28 cellular contexts compared by ENCODE assay signal in the genomic region with DNA sequence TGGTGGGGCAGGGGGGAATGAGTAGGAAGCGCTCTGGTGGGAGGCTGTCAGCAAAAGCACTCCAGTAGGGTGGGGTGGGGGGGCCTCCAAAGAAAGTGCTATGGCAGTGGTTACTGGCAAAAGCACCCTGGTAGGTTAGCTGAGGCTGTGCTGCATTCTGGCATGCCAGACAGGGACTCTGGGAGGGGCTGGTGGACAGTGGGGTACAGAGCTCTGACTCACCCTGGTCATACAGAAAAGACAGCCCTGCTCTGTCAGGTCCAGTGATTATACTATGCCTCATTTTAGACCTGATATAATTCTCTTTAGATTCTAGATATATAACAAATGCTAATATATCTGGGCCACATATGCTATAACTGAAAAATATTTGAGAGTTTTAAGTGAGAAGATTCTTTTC.
"Had no signal": no experiment of that assay in that cellular context is flagged by ENCODE, and none has a peak within 500 bp of the region (broad histone marks: within the 10 kb centered on the region; RNA-seq: fewer than 3 reads in every experiment).

No MANE protein-coding gene starts in this region.

- H3K27me3 Mint-ChIP-seq: activated CD8-positive, alpha-beta memory T cell treated with anti-CD3 and anti-CD28 coated beads, Interleukin-2, amount 10 ng/mL, durations not matched to agents 7 days and 5 days had no signal

- FAIRE-seq: keratinocyte, urothelium cell line had no signal

- H3K36me3 ChIP-seq: cardiac muscle cell, right atrium auricular region, spleen, thoracic aorta had no signal

- H3K27ac Mint-ChIP-seq: activated CD4-positive, alpha-beta T cell treated with anti-CD3 and anti-CD28 coated beads for 36 hours; activated CD8-positive, alpha-beta memory T cell treated with anti-CD3 and anti-CD28 coated beads, Interleukin-2, amount 10 ng/mL, durations not matched to agents 7 days and 5 days; activated CD8-positive, alpha-beta T cell treated with anti-CD3 and anti-CD28 coated beads, Interleukin-2, amount 10 ng/mL, durations not matched to agents 7 days and 5 days; activated naive CD4-positive, alpha-beta T cell treated with anti-CD3 and anti-CD28 coated beads, Interleukin-2, amount 50 U/mL, for 72 hours; activated T-cell treated with anti-CD3 and anti-CD28 coated beads, Interleukin-2, amount 50 U/mL, for 72 hours; mesothelial cell of epicardium; naive thymus-derived CD8-positive, alpha-beta T cell had no signal

- H3K27me3 ChIP-seq: cardiac muscle cell, dorsolateral prefrontal cortex, right atrium auricular region, spleen had no signal

- H3K4me3 ChIP-seq: cardiac muscle cell, coronary artery, dorsolateral prefrontal cortex, psoas muscle, right atrium auricular region, spleen, thoracic aorta had no signal

- H3K36me3 Mint-ChIP-seq: activated CD8-positive, alpha-beta memory T cell treated with anti-CD3 and anti-CD28 coated beads, Interleukin-2, amount 10 ng/mL, durations not matched to agents 7 days and 5 days; activated naive CD4-positive, alpha-beta T cell treated with anti-CD3 and anti-CD28 coated beads, Interleukin-2, amount 50 U/mL, for 72 hours; mesothelial cell of epicardium had no signal

- H3K4me3 Mint-ChIP-seq: activated CD4-positive, alpha-beta T cell treated with anti-CD3 and anti-CD28 coated beads for 36 hours; activated CD8-positive, alpha-beta memory T cell treated with anti-CD3 and anti-CD28 coated beads, Interleukin-2, amount 10 ng/mL, durations not matched to agents 7 days and 5 days; activated CD8-positive, alpha-beta T cell treated with anti-CD3 and anti-CD28 coated beads, Interleukin-2, amount 10 ng/mL, durations not matched to agents 7 days and 5 days; activated T-cell treated with anti-CD3 and anti-CD28 coated beads, Interleukin-2, amount 50 U/mL, for 72 hours; mesothelial cell of epicardium; naive thymus-derived CD8-positive, alpha-beta T cell; neural crest cell had no signal

- DNase-seq: activated CD4-positive, alpha-beta T cell treated with anti-CD3 and anti-CD28 coated beads for 36 hours; activated CD4-positive, CD25-positive, alpha-beta regulatory T cell; activated CD8-positive, alpha-beta memory T cell treated with anti-CD3 and anti-CD28 coated beads, Interleukin-2, amount 10 ng/mL, durations not matched to agents 7 days and 5 days; activated CD8-positive, alpha-beta T cell treated with anti-CD3 and anti-CD28 coated beads, Interleukin-2, amount 10 ng/mL, durations not matched to agents 7 days and 5 days; activated naive CD4-positive, alpha-beta T cell; activated T-cell treated with anti-CD3 and anti-CD28 coated beads, Interleukin-2, amount 50 U/mL, for 72 hours; dorsolateral prefrontal cortex; effector memory CD4-positive, alpha-beta T cell; head of caudate nucleus; hippocampal formation; left cardiac atrium; left ventricle myocardium superior; naive thymus-derived CD8-positive, alpha-beta T cell; occipital lobe; psoas muscle; spleen; stimulated activated CD4-positive, alpha-beta T cell treated with anti-CD3 and anti-CD28 coated beads, Interleukin-2, amount 100 ng/mL, for 48 hours; stimulated activated naive CD8-positive, alpha-beta T cell treated with anti-CD3 and anti-CD28 coated beads, Interleukin-15, Interleukin-2, amounts not matched to agents 100 U/mL and 50 U/mL, for 24 hours; trophoblast cell had no signal

- H3K4me1 Mint-ChIP-seq: activated CD4-positive, alpha-beta T cell treated with anti-CD3 and anti-CD28 coated beads for 36 hours; activated CD8-positive, alpha-beta memory T cell treated with anti-CD3 and anti-CD28 coated beads, Interleukin-2, amount 10 ng/mL, durations not matched to agents 7 days and 5 days; mesothelial cell of epicardium; naive thymus-derived CD8-positive, alpha-beta T cell; neural crest cell had no signal
